In genomic region chr1:39788758-39789570, GRCh38 we compare ENCODE assay signal across 9 cellular contexts. TPM values are rescaled to one million over a fixed set of nuclear protein-coding genes. Genes with fewer than 3 reads are reported as not detected.
DNase-seq lines count a peak whose midpoint lies in the region; ATAC-seq, FAIRE-seq and TF ChIP-seq lines count a peak whose summit lies in the region.
"Had no signal": no experiment of that assay in that cellular context is flagged by ENCODE, and none has a peak within 500 bp of the region (broad histone marks: within the 10 kb centered on the region; RNA-seq: fewer than 3 reads in every experiment).

Gene BMP8B (minus strand): TSS chr1:39788865. CDS start chr1:39788485, 380 bp downstream.

- TF ChIP-seq CTCF in upper lobe of right lung (IDR thresholded peaks at IDR 0.05) = no peak

- H3K9me3 Mint-ChIP-seq in activated T-cell treated with anti-CD3 and anti-CD28 coated beads, Interleukin-2, amount 50 U/mL, for 4 hours = no peaks in the 10 kb centered on the region

- peak within 1 kb of the TSS; percentile 77 for H2AFZ ChIP-seq in neuron (ENCODE audit: low read depth, low read length)

- no peaks in the 10 kb centered on the region for H3K36me3 Mint-ChIP-seq in activated T-cell treated with anti-CD3 and anti-CD28 coated beads, Interleukin-2, amount 50 U/mL, for 4 hours (ENCODE audit: insufficient read depth)

- peak within 1 kb of the TSS; percentile 72 for H3K4me3 Mint-ChIP-seq in activated T-cell treated with anti-CD3 and anti-CD28 coated beads, Interleukin-2, amount 50 U/mL, for 4 hours

- DNase-seq in NCI-H1436 (lab: John Stamatoyannopoulos, UW) = peak; percentile 61
- no peak for DNase-seq in NCI-H1436 treated with DMSO at 0.1 percent for 48 hours (lab: John Stamatoyannopoulos, UW)
- DNase-seq in NOMO-1 (lab: John Stamatoyannopoulos, UW; ENCODE audit: unreplicated experiment in 2 of 2) = peak; percentile 72 to 85
- peak; percentile 20 for DNase-seq in activated T-cell treated with anti-CD3 and anti-CD28 coated beads, Interleukin-2, amount 50 U/mL, for 4 hours
- peak; percentile 72 to 86 for DNase-seq in frontal cortex (ENCODE audit: low spot score in 2 of 2)
- DNase-seq in upper lobe of right lung = peak; percentile 92

- H3K27ac ChIP-seq in upper lobe of right lung = peak within 1 kb of the TSS; percentile 47

- H3K9me3 ChIP-seq in neuron (ENCODE audit: low read length) = peaks cover 3% of the 10 kb centered on the region
- no peaks in the 10 kb centered on the region for H3K9me3 ChIP-seq in upper lobe of right lung

- H3K4me1 Mint-ChIP-seq in activated T-cell treated with anti-CD3 and anti-CD28 coated beads, Interleukin-2, amount 50 U/mL, for 4 hours (ENCODE audit: low read depth) = peaks cover 11% of the 10 kb centered on the region

- H3K36me3 ChIP-seq in neuron (ENCODE audit: insufficient read depth, low read length) = no peaks in the 10 kb centered on the region
- H3K36me3 ChIP-seq in upper lobe of right lung = no peaks in the 10 kb centered on the region

- FAIRE-seq in frontal cortex (lab: Jason Lieb, UNC) = no peak
- FAIRE-seq: A204.1 had no signal

- intact Hi-C loops in upper lobe of right lung (cut with DNase I) = no loop called here

- ATAC-seq in HG03280 (IDR thresholded peaks at IDR 0.05; ENCODE audit: unreplicated experiment) = peak; percentile 50
- peak; percentile 78 for ATAC-seq in activated T-cell treated with anti-CD3 and anti-CD28 coated beads, Interleukin-2, amount 50 U/mL, for 4 hours
- peak; percentile 94 for ATAC-seq in upper lobe of right lung

- peaks cover 6% of the 10 kb centered on the region for H3K4me1 ChIP-seq in neuron (ENCODE audit: insufficient read depth, low read length)
- no peaks in the 10 kb centered on the region for H3K4me1 ChIP-seq in upper lobe of right lung

- H3K27me3 Mint-ChIP-seq in activated T-cell treated with anti-CD3 and anti-CD28 coated beads, Interleukin-2, amount 50 U/mL, for 4 hours (ENCODE audit: low read depth) = peaks cover 19% of the 10 kb centered on the region

- H3K4me3 ChIP-seq in neuron (ENCODE audit: low read length) (peak within 1 kb of the TSS; percentile 27), upper lobe of right lung (peak within 1 kb of the TSS; percentile 58)

- H3K27me3 ChIP-seq in neuron (ENCODE audit: insufficient read depth, low read length) (peaks cover 58% of the 10 kb centered on the region), upper lobe of right lung (peaks cover 20% of the 10 kb centered on the region)

RNA-seq across cellular contexts. Expression of gene BMP8B, which starts in this region (rescaled TPM):
- under 1 TPM; 0.23 to 0.30 (median 0.24) TPM for total RNA-seq in activated T-cell treated with anti-CD3 and anti-CD28 coated beads, Interleukin-2, amount 50 U/mL, for 4 hours
- 0.41 TPM for total RNA-seq in frontal cortex
- total RNA-seq in upper lobe of right lung = 2.7 TPM

Comparison
In these comparisons a context has a peak if more than half of its experiments do, and no peak if none do; other contexts are left out.
1. Peak in DNase-seq and ATAC-seq in activated T-cell treated with anti-CD3 and anti-CD28 coated beads, Interleukin-2, amount 50 U/mL, for 4 hours; RNA of the gene not detected or under 1 TPM.
2. Peak in DNase-seq in frontal cortex; RNA of the gene not detected or under 1 TPM.